ENCODE assay signal across 1 cellular context in genomic region chr17:47172698-47173565, GRCh38.
TF ChIP-seq lines count a peak whose summit lies in the region.

No MANE protein-coding gene starts in this region.

TF ChIP-seq in WTC11, 78 proteins besides CTCF, POLR2A, EP300 and RAD21 (continued from another document):
- TF ChIP-seq FOXJ3 (CRISPR knock-in tag; IDR thresholded peaks at IDR 0.05; ENCODE audit: borderline replicate concordance) = no peak
- TF ChIP-seq ZNF138 (CRISPR knock-in tag; conservative IDR thresholded peaks at IDR 0.05) = no peak
- no peak for TF ChIP-seq NFATC4 (CRISPR knock-in tag; IDR thresholded peaks at IDR 0.05)
- no peak for TF ChIP-seq KAT7 (CRISPR knock-in tag; IDR thresholded peaks at IDR 0.05; ENCODE audit: borderline replicate concordance)
- no peak for TF ChIP-seq ATF3 (CRISPR knock-in tag; conservative IDR thresholded peaks at IDR 0.05)
